Comparison of ENCODE assay signal across 1 cellular context in genomic region chr16:2752850-2753522, GRCh38.
TF ChIP-seq lines count a peak whose summit lies in the region.

No MANE protein-coding gene starts in this region.

TF ChIP-seq in K562, 482 proteins besides CTCF, POLR2A, EP300 and RAD21 (continued from another document and continues in another):
- TF ChIP-seq, protein P1, sequence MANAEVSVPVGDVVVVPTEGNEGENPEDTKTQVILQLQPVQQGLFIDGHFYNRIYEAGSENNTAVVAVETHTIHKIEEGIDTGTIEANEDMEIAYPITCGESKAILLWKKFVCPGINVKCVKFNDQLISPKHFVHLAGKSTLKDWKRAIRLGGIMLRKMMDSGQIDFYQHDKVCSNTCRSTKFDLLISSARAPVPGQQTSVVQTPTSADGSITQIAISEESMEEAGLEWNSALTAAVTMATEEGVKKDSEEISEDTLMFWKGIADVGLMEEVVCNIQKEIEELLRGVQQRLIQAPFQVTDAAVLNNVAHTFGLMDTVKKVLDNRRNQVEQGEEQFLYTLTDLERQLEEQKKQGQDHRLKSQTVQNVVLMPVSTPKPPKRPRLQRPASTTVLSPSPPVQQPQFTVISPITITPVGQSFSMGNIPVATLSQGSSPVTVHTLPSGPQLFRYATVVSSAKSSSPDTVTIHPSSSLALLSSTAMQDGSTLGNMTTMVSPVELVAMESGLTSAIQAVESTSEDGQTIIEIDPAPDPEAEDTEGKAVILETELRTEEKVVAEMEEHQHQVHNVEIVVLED (CRISPR knock-in tag; IDR thresholded peaks at IDR 0.05), result no peak
- TF ChIP-seq POU5F1 (IDR thresholded peaks at IDR 0.05; ENCODE audit: borderline replicate concordance, low read depth, low read length, partially characterized antibody) (no peak), DIDO1 (tag; IDR thresholded peaks at IDR 0.05; ENCODE audit: low read depth) (no peak), ETV5 (CRISPR knock-in tag; IDR thresholded peaks at IDR 0.05; ENCODE audit: low read depth) (no peak), THRA (IDR thresholded peaks at IDR 0.05) (no peak), SNAPC5 (CRISPR knock-in tag; IDR thresholded peaks at IDR 0.05) (no peak), SIN3B (IDR thresholded peaks at IDR 0.05; ENCODE audit: low read depth) (no peak), ZNF592 (IDR thresholded peaks at IDR 0.05) (no peak), NFIX (CRISPR knock-in tag; IDR thresholded peaks at IDR 0.05; ENCODE audit: low read depth) (no peak), ZNF174 (CRISPR knock-in tag; IDR thresholded peaks at IDR 0.05) (no peak), TEAD1 (CRISPR knock-in tag; IDR thresholded peaks at IDR 0.05) (0 out of 4 replicates have a peak, but pooled peaks of 1 of the 2 experiments have one; percentile 42), CCAR2 (IDR thresholded peaks at IDR 0.05; ENCODE audit: low read depth, low read length) (no peak), ZNF316 (IDR thresholded peaks at IDR 0.05) (no peak), EZH2 (IDR thresholded peaks at IDR 0.05; ENCODE audit: borderline replicate concordance, low read depth, low read length) (no peak), CTBP1 (IDR thresholded peaks at IDR 0.05; ENCODE audit: borderline replicate concordance) (peak; percentile 67), KLF16 (IDR thresholded peaks at IDR 0.05) (no peak), JUNB (CRISPR knock-in tag; conservative IDR thresholded peaks at IDR 0.05) (no peak), NR2C1 (IDR thresholded peaks at IDR 0.05) (no peak), NR2C1 (tag; IDR thresholded peaks at IDR 0.05) (no peak), THRAP3 (IDR thresholded peaks at IDR 0.05; ENCODE audit: borderline replicate concordance) (no peak), HNRNPK (IDR thresholded peaks at IDR 0.05; ENCODE audit: low read depth, low read length, poor library complexity, severe bottlenecking) (peak; percentile 87), HNRNPUL1 (IDR thresholded peaks at IDR 0.05; ENCODE audit: low read length) (no peak), BRD4 (IDR thresholded peaks at IDR 0.05) (0 out of 2 replicates have a peak, but pooled peaks have one; percentile 21), ILF3 (IDR thresholded peaks at IDR 0.05; ENCODE audit: borderline replicate concordance) (no peak), SETDB1 (IDR thresholded peaks at IDR 0.05; ENCODE audit: low read length) (no peak), ARID2 (IDR thresholded peaks at IDR 0.05) (no peak), RBM17 (IDR thresholded peaks at IDR 0.05; ENCODE audit: borderline replicate concordance, low read depth, low read length) (no peak), HOMEZ (CRISPR knock-in tag; IDR thresholded peaks at IDR 0.05) (no peak), ZNF24 (IDR thresholded peaks at IDR 0.05) (no peak), TRIM28 (IDR thresholded peaks at IDR 0.05) (no peak), EGR1 (conservative IDR thresholded peaks at IDR 0.05) (no peak), NEUROD1 (IDR thresholded peaks at IDR 0.05; ENCODE audit: borderline replicate concordance, low read depth, low read length, partially characterized antibody) (peak; percentile 54), ZNF311 (CRISPR knock-in tag; IDR thresholded peaks at IDR 0.05) (no peak), THRB (CRISPR knock-in tag; conservative IDR thresholded peaks at IDR 0.05) (no peak), MAFK (IDR thresholded peaks at IDR 0.05; ENCODE audit: low read length) (no peak), RBM22 (IDR thresholded peaks at IDR 0.05; ENCODE audit: low read depth, low read length, poor library complexity, severe bottlenecking) (peak; percentile 73), ZNF354B (CRISPR knock-in tag; IDR thresholded peaks at IDR 0.05) (no peak), STAT5A (IDR thresholded peaks at IDR 0.05; ENCODE audit: borderline replicate concordance, low read length) (no peak)
- TF ChIP-seq, protein P2, sequence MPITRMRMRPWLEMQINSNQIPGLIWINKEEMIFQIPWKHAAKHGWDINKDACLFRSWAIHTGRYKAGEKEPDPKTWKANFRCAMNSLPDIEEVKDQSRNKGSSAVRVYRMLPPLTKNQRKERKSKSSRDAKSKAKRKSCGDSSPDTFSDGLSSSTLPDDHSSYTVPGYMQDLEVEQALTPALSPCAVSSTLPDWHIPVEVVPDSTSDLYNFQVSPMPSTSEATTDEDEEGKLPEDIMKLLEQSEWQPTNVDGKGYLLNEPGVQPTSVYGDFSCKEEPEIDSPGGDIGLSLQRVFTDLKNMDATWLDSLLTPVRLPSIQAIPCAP (CRISPR knock-in tag; IDR thresholded peaks at IDR 0.05; ENCODE audit: borderline replicate concordance), result no peak
- TF ChIP-seq, protein P3, sequence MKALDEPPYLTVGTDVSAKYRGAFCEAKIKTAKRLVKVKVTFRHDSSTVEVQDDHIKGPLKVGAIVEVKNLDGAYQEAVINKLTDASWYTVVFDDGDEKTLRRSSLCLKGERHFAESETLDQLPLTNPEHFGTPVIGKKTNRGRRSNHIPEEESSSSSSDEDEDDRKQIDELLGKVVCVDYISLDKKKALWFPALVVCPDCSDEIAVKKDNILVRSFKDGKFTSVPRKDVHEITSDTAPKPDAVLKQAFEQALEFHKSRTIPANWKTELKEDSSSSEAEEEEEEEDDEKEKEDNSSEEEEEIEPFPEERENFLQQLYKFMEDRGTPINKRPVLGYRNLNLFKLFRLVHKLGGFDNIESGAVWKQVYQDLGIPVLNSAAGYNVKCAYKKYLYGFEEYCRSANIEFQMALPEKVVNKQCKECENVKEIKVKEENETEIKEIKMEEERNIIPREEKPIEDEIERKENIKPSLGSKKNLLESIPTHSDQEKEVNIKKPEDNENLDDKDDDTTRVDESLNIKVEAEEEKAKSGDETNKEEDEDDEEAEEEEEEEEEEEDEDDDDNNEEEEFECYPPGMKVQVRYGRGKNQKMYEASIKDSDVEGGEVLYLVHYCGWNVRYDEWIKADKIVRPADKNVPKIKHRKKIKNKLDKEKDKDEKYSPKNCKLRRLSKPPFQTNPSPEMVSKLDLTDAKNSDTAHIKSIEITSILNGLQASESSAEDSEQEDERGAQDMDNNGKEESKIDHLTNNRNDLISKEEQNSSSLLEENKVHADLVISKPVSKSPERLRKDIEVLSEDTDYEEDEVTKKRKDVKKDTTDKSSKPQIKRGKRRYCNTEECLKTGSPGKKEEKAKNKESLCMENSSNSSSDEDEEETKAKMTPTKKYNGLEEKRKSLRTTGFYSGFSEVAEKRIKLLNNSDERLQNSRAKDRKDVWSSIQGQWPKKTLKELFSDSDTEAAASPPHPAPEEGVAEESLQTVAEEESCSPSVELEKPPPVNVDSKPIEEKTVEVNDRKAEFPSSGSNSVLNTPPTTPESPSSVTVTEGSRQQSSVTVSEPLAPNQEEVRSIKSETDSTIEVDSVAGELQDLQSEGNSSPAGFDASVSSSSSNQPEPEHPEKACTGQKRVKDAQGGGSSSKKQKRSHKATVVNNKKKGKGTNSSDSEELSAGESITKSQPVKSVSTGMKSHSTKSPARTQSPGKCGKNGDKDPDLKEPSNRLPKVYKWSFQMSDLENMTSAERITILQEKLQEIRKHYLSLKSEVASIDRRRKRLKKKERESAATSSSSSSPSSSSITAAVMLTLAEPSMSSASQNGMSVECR (CRISPR knock-in tag; IDR thresholded peaks at IDR 0.05), result peak; percentile 65; the same call in 1 of the 2 replicates
- TF ChIP-seq, protein P4, sequence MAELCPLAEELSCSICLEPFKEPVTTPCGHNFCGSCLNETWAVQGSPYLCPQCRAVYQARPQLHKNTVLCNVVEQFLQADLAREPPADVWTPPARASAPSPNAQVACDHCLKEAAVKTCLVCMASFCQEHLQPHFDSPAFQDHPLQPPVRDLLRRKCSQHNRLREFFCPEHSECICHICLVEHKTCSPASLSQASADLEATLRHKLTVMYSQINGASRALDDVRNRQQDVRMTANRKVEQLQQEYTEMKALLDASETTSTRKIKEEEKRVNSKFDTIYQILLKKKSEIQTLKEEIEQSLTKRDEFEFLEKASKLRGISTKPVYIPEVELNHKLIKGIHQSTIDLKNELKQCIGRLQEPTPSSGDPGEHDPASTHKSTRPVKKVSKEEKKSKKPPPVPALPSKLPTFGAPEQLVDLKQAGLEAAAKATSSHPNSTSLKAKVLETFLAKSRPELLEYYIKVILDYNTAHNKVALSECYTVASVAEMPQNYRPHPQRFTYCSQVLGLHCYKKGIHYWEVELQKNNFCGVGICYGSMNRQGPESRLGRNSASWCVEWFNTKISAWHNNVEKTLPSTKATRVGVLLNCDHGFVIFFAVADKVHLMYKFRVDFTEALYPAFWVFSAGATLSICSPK (IDR thresholded peaks at IDR 0.05; ENCODE audit: borderline replicate concordance), result no peak
- TF ChIP-seq, protein P5, sequence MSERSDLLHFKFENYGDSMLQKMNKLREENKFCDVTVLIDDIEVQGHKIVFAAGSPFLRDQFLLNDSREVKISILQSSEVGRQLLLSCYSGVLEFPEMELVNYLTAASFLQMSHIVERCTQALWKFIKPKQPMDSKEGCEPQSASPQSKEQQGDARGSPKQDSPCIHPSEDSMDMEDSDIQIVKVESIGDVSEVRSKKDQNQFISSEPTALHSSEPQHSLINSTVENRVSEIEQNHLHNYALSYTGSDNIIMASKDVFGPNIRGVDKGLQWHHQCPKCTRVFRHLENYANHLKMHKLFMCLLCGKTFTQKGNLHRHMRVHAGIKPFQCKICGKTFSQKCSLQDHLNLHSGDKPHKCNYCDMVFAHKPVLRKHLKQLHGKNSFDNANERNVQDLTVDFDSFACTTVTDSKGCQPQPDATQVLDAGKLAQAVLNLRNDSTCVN (CRISPR knock-in tag; IDR thresholded peaks at IDR 0.05), result no peak
- TF ChIP-seq, protein P6, sequence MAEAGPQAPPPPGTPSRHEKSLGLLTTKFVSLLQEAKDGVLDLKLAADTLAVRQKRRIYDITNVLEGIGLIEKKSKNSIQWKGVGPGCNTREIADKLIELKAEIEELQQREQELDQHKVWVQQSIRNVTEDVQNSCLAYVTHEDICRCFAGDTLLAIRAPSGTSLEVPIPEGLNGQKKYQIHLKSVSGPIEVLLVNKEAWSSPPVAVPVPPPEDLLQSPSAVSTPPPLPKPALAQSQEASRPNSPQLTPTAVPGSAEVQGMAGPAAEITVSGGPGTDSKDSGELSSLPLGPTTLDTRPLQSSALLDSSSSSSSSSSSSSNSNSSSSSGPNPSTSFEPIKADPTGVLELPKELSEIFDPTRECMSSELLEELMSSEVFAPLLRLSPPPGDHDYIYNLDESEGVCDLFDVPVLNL (CRISPR knock-in tag; IDR thresholded peaks at IDR 0.05; ENCODE audit: low read depth), result no peak
